In the genomic region with DNA sequence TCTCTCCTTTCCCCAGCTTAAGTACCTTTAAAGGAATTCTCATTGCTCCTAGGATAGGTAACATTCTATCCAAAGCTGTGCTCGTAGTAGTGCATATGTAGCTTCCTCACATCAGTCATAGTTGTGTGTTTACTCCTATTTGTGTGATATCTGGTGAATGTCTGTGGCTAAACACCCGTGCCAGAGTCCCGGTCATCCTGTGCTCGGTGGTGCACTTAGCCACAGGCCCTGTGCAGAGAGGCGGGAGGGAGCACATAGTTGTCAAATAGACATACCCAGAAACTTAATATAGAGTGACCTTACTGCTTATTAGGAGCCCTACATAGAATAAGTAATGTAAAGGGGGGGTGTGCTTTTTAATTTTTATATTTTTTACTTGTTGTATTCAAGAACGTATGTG, we compare ENCODE assay signal across 14 cellular contexts.
DNase-seq lines count a peak whose midpoint lies in the region; ATAC-seq, FAIRE-seq and TF ChIP-seq lines count a peak whose summit lies in the region.
"Had no signal": no experiment of that assay in that cellular context is flagged by ENCODE, and none has a peak within 500 bp of the region (broad histone marks: within the 10 kb centered on the region; RNA-seq: fewer than 3 reads in every experiment).

No MANE protein-coding gene starts in this region.

- H3K9me3 Mint-ChIP-seq in CD4-positive, alpha-beta T cell = no peaks in the 10 kb centered on the region

- no peaks in the 10 kb centered on the region for H3K27me3 ChIP-seq in CD4-positive, alpha-beta T cell (ENCODE audit: control insufficient read depth, insufficient read depth, low read length)
- H3K27me3 ChIP-seq in esophagus squamous epithelium = no peaks in the 10 kb centered on the region
- H3K27me3 ChIP-seq: adrenal gland, transverse colon had no signal

- H3K9ac ChIP-seq in kidney (ENCODE audit: low read length in 2 of 2) = no peak overlapping the region

- no peak for DNase-seq in CD4-positive, alpha-beta T cell
- DNase-seq in kidney (peak; percentile 25), esophagus squamous epithelium (lab: John Stamatoyannopoulos, UW) (no peak), GM13976 (ENCODE audit: low spot score) (no peak), omental fat pad (ENCODE audit: low spot score) (no peak)
- DNase-seq: adrenal gland, DMS79 treated with DMSO at 0.1 percent for 48 hours, IMR-90, NCI-H1105 treated with DMSO at 0.1 percent for 48 hours, NCI-H2227 treated with DMSO at 0.1 percent for 48 hours, transverse colon had no signal

- H3K4me1 Mint-ChIP-seq in CD4-positive, alpha-beta T cell (ENCODE audit: low read depth) = peaks cover 69% of the 10 kb centered on the region

- H3K36me3 ChIP-seq in kidney (ENCODE audit: control insufficient read depth in 1 of 2, insufficient read depth in 2 of 2, low read length in 2 of 2) = peaks cover 0 to 8% of the 10 kb centered on the region in 2 donors
- H3K36me3 ChIP-seq in esophagus squamous epithelium = peaks cover 0 to 73% (median 0%) of the 10 kb centered on the region in 3 donors
- H3K36me3 ChIP-seq: transverse colon had no signal

- peak overlapping the region; percentile 53 for H3K27ac Mint-ChIP-seq in CD4-positive, alpha-beta T cell

- H3K27ac ChIP-seq in CD4-positive, alpha-beta T cell (ENCODE audit: low read depth, low read length) = no peak overlapping the region
- H3K27ac ChIP-seq in kidney (ENCODE audit: low read depth in 2 of 2, low read length in 2 of 2) (no peak overlapping the region), esophagus squamous epithelium (no peak overlapping the region)
- H3K27ac ChIP-seq: adrenal gland, transverse colon had no signal

- no peaks in the 10 kb centered on the region for H3K27me3 Mint-ChIP-seq in CD4-positive, alpha-beta T cell

- H3K4me1 ChIP-seq in kidney (ENCODE audit: control insufficient read depth in 1 of 2, insufficient read depth in 1 of 2, low read depth in 1 of 2, low read length in 2 of 2) (no peaks in the 10 kb centered on the region), esophagus squamous epithelium (no peaks in the 10 kb centered on the region)

- no peak for TF ChIP-seq CTCF in CD4-positive, alpha-beta T cell (IDR thresholded peaks at IDR 0.05)
- TF ChIP-seq CTCF in kidney (IDR thresholded peaks at IDR 0.05; ENCODE audit: borderline replicate concordance, extremely low read depth, insufficient read depth) (no peak), esophagus squamous epithelium (IDR thresholded peaks at IDR 0.05) (no peak), GM13976 (IDR thresholded peaks at IDR 0.05; ENCODE audit: borderline replicate concordance, control extremely low read depth, extremely low read depth, insufficient read depth, missing control alignments) (no peak), omental fat pad (IDR thresholded peaks at IDR 0.05) (no peak)

- no peak overlapping the region for H3K4me3 Mint-ChIP-seq in CD4-positive, alpha-beta T cell

- H3K4me3 ChIP-seq in kidney (ENCODE audit: low read length in 2 of 2) = no peak overlapping the region
- no peak overlapping the region for H3K4me3 ChIP-seq in esophagus squamous epithelium
- H3K4me3 ChIP-seq: adrenal gland, transverse colon had no signal

- intact Hi-C loops in CD4-positive, alpha-beta T cell (cut with DNase I, micrococcal nuclease) = no loop called here
- intact Hi-C loops in kidney (cut with DNase I) = no loop called here
- intact Hi-C loops in esophagus squamous epithelium (cut with DNase I) = no loop called here

- in situ Hi-C loops in GM13976 (cut with MboI; ENCODE audit: low sequenced_read_pairs, unreplicated experiment) = no loop called here

- ATAC-seq in CD4-positive, alpha-beta T cell (ENCODE audit: poor library complexity) = no peak
- ATAC-seq in GM18907 (IDR thresholded peaks at IDR 0.05; ENCODE audit: unreplicated experiment) (peak; percentile 35), HG03342 (IDR thresholded peaks at IDR 0.05; ENCODE audit: unreplicated experiment) (peak; percentile 29), omental fat pad (ENCODE audit: low FRiP score) (no peak), GM19035 (IDR thresholded peaks at IDR 0.05; ENCODE audit: unreplicated experiment) (no peak)

- 79 to 91% methylated on average over 4 to 6 of the region's 6 CpGs for WGBS in esophagus squamous epithelium, 2 donors

- no peak for FAIRE-seq in kidney (lab: Jason Lieb, UNC)

- POLR2A ChIA-PET in CD4-positive, alpha-beta T cell (lab: Charles Lee) = no interaction called here

- CTCF ChIA-PET in CD4-positive, alpha-beta T cell (lab: Charles Lee) = no interaction called here

- no peaks in the 10 kb centered on the region for H3K9me3 ChIP-seq in CD4-positive, alpha-beta T cell (ENCODE audit: control insufficient read depth, low read length)
- no peaks in the 10 kb centered on the region for H3K9me3 ChIP-seq in kidney (ENCODE audit: control insufficient read depth in 1 of 2, low read length in 2 of 2)
- H3K9me3 ChIP-seq in esophagus squamous epithelium = no peaks in the 10 kb centered on the region
- H3K9me3 ChIP-seq: adrenal gland, transverse colon had no signal

- H3K36me3 Mint-ChIP-seq in CD4-positive, alpha-beta T cell (ENCODE audit: low read depth) = peaks cover 81% of the 10 kb centered on the region

- no peak for TF ChIP-seq POLR2A in esophagus squamous epithelium (IDR thresholded peaks at IDR 0.05)

Comparison
In these comparisons a context has a peak if more than half of its experiments do, and no peak if none do; other contexts are left out.
1. ATAC-seq: peak in GM18907 (single experiment) and HG03342 (single experiment); none in CD4-positive, alpha-beta T cell (single experiment), omental fat pad (single experiment) and GM19035 (single experiment).